In genomic region chr13:111120422-111120821, GRCh38 we compare ENCODE assay signal across 18 cellular contexts.
"Had no signal": no experiment of that assay in that cellular context is flagged by ENCODE, and none has a peak within 500 bp of the region (broad histone marks: within the 10 kb centered on the region; RNA-seq: fewer than 3 reads in every experiment).

No MANE protein-coding gene starts in this region.

- H3K4me3 ChIP-seq: dorsolateral prefrontal cortex, lung, sigmoid colon, SJCRH30 had no signal

- H3K36me3 ChIP-seq: sigmoid colon, SJCRH30 had no signal

- H3K27ac ChIP-seq: epithelial cell of prostate, sigmoid colon, SJCRH30 had no signal

- ATAC-seq: stimulated activated naive CD8-positive, alpha-beta T cell treated with anti-CD3 and anti-CD28 coated beads, Interleukin-15, Interleukin-2, amounts not matched to agents 100 U/mL and 50 U/mL, for 24 hours had no signal

- FAIRE-seq: astrocyte, keratinocyte had no signal

- DNase-seq: activated CD4-positive, alpha-beta T cell treated with anti-CD3 and anti-CD28 coated beads, Interleukin-2, amount 50 U/mL, for 1 hour; activated CD4-positive, CD25-positive, alpha-beta regulatory T cell treated with anti-CD3 and anti-CD28 coated beads, Interleukin-2, amount 50 U/mL, for 72 hours; activated CD8-positive, alpha-beta memory T cell treated with anti-CD3 and anti-CD28 coated beads, Interleukin-2, amount 50 U/mL, for 4 hours; activated effector memory CD4-positive, alpha-beta T cell treated with Interleukin-2 at 50 U/mL for 16 hours; activated naive CD4-positive, alpha-beta T cell treated with anti-CD3 and anti-CD28 coated beads, Interleukin-2, amount 50 U/mL, for 16 hours; activated T-cell treated with anti-CD3 and anti-CD28 coated beads, Interleukin-2, amount 50 U/mL, for 48 hours; dorsolateral prefrontal cortex; foreskin fibroblast; sigmoid colon; SJCRH30; stimulated activated CD4-positive, alpha-beta T cell treated with anti-CD3 and anti-CD28 coated beads, Interleukin-12 subunit alpha, Interleukin-12 subunit beta, amount 100 ng/mL, for 4 hours; stimulated activated naive CD8-positive, alpha-beta T cell treated with anti-CD3 and anti-CD28 coated beads, Interleukin-15, Interleukin-2, amounts not matched to agents 100 U/mL and 50 U/mL, for 24 hours; T1000; trophoblast cell had no signal

- H3K9me3 ChIP-seq: sigmoid colon, SJCRH30 had no signal
